Comparison of ENCODE assay signal across 8 cellular contexts in genomic region chr20:62303327-62304226, GRCh38. TPM values are rescaled to one million over a fixed set of nuclear protein-coding genes. Genes with fewer than 3 reads are reported as not detected.
DNase-seq lines count a peak whose midpoint lies in the region; ATAC-seq, FAIRE-seq and TF ChIP-seq lines count a peak whose summit lies in the region.

No MANE protein-coding gene starts in this region.

- BruUV-seq in A673 (replicated peaks; lab: Mats Ljungman, UMichigan) = no TSS peak
- BruUV-seq in GM12878 (replicated peaks; lab: Mats Ljungman, UMichigan) = no TSS peak

- H3K27me3 ChIP-seq in A673 (replicated peaks; ENCODE audit: insufficient read depth, low read depth, low read length, poor library complexity) = no peaks in the 10 kb centered on the region
- no peaks in the 10 kb centered on the region for H3K27me3 ChIP-seq in Loucy (ENCODE audit: insufficient read depth, low read length, poor library complexity, severe bottlenecking)
- H3K27me3 ChIP-seq in GM12878 (replicated peaks in 1 of 2; ENCODE audit: control insufficient read depth in 2 of 2, insufficient read depth in 2 of 2, low read length in 1 of 2) = no peaks in the 10 kb centered on the region
- no peaks in the 10 kb centered on the region for H3K27me3 ChIP-seq in stomach smooth muscle (ENCODE audit: control insufficient read depth in 1 of 2, insufficient read depth in 2 of 2, low read length in 2 of 2)

- POLR2A ChIA-PET in A673 (lab: Charles Lee; ENCODE audit: low non-redundant PET) = no interaction called here
- POLR2A ChIA-PET in GM12878 (lab: Charles Lee) = no interaction called here

- H3K4me1 ChIP-seq in A673 (ENCODE audit: insufficient read depth, low read length, poor library complexity, severe bottlenecking) (peaks cover 18% of the 10 kb centered on the region), Loucy (ENCODE audit: insufficient read depth, low read length, poor library complexity, severe bottlenecking) (peaks cover 19% of the 10 kb centered on the region), GM12878 (ENCODE audit: control insufficient read depth, insufficient read depth, low read length) (peaks cover 10% of the 10 kb centered on the region), stomach smooth muscle (ENCODE audit: control insufficient read depth, insufficient read depth, low read length) (peaks cover 51% of the 10 kb centered on the region)

- H3K9ac ChIP-seq in Loucy (ENCODE audit: low read depth, low read length, poor library complexity, severe bottlenecking) = peak overlapping the region; percentile 93
- H3K9ac ChIP-seq in GM12878 (ENCODE audit: control insufficient read depth, insufficient read depth, low read length) = peak overlapping the region; percentile 71
- peak overlapping the region; percentile 58 to 80 for H3K9ac ChIP-seq in stomach smooth muscle (ENCODE audit: low read length in 2 of 2)

- DNase-seq in A673 (ENCODE audit: low spot score) (no peak), GM12878 (ENCODE audit: low read depth, low spot score) (no peak), kidney glomerular epithelial cell (lab: John Stamatoyannopoulos, UW) (peak; percentile 26), NCI-H2029 treated with DMSO at 0.1 percent for 48 hours (lab: John Stamatoyannopoulos, UW) (no peak)

- no peak for TF ChIP-seq EP300 in GM12878 (IDR thresholded peaks at IDR 0.05; ENCODE audit: borderline replicate concordance in 1 of 2, control insufficient read depth in 1 of 2, low read depth in 2 of 2, low read length in 2 of 2)

- RAD21 ChIA-PET in GM12878 (lab: Charles Lee; ENCODE audit: unreplicated experiment) = no interaction called here

- H3K4me3 ChIP-seq in A673 (ENCODE audit: low read depth, low read length, poor library complexity, severe bottlenecking) (peak overlapping the region; percentile 97), Loucy (ENCODE audit: low read length, poor library complexity, severe bottlenecking) (peak overlapping the region; percentile 86), GM12878 (peak overlapping the region; percentile 74), stomach smooth muscle (ENCODE audit: low read length in 2 of 2) (peak overlapping the region; percentile 58 to 83)

- 0 out of 2 replicates have a peak, but pooled peaks cover 5% of the 10 kb centered on the region for H3F3A ChIP-seq in Loucy (ENCODE audit: low read depth)

- H3K9me3 ChIP-seq in A673 (ENCODE audit: low read depth, low read length, poor library complexity, severe bottlenecking) = no peaks in the 10 kb centered on the region
- no peaks in the 10 kb centered on the region for H3K9me3 ChIP-seq in Loucy (ENCODE audit: insufficient read depth, low read depth, low read length)
- H3K9me3 ChIP-seq in GM12878 (replicated peaks; ENCODE audit: control insufficient read depth, insufficient read depth, low read length) = no peaks in the 10 kb centered on the region
- H3K9me3 ChIP-seq in stomach smooth muscle (ENCODE audit: control insufficient read depth in 2 of 2, low read length in 2 of 2) = no peaks in the 10 kb centered on the region

- no peaks in the 10 kb centered on the region for H3K9me2 ChIP-seq in Loucy (replicated peaks; ENCODE audit: low read depth, low read length)

- CTCF ChIA-PET in A673 (lab: Charles Lee) (interaction anchor here (0.6 kb wide), 1 partner anchor 79 kb away, joined by 8 read pairs; no protein-coding TSS in a partner anchor), GM12878 (lab: Yijun Ruan, JAX) (interaction anchor here (0.7 to 3.7 kb wide), 2 partner anchors 13 to 81 kb away, joined by 3 to 38 read pairs; partner anchors contain the start of gene RPS21)

- H2AFZ ChIP-seq in Loucy (ENCODE audit: low read length) = no peak overlapping the region
- H2AFZ ChIP-seq in GM12878 (ENCODE audit: control insufficient read depth, low read depth, low read length) = no peak overlapping the region

- no peak for FAIRE-seq in GM12878 (lab: Jason Lieb, UNC)

- SMC1A ChIA-PET in GM12878 (lab: Charles Lee; ENCODE audit: uncharacterized antibody, unreplicated experiment) = no interaction called here

- H3K4me2 ChIP-seq in Loucy (ENCODE audit: low read depth, low read length, poor library complexity, severe bottlenecking) (peak overlapping the region; percentile 99), GM12878 (ENCODE audit: control insufficient read depth, insufficient read depth) (peak overlapping the region; percentile 91)

- 2% methylated on average over 67 of the region's 67 CpGs for WGBS in GM12878 (ENCODE audit: insufficient coverage, insufficient replicate concordance, low lambda C conversion rate, missing lambda C conversion rate)

- intact Hi-C loops in A673 (cut with micrococcal nuclease; ENCODE audit: unreplicated experiment) = no loop called here
- intact Hi-C loops in GM12878 (cut with micrococcal nuclease; ENCODE audit: unreplicated experiment) = loop anchor here (5.0 kb wide), 2 partner anchors 314 to 489 kb away; no protein-coding TSS in a partner anchor

- peaks cover 42% of the 10 kb centered on the region for H3K79me2 ChIP-seq in Loucy (ENCODE audit: insufficient read depth, low read length)
- peaks cover 34% of the 10 kb centered on the region for H3K79me2 ChIP-seq in GM12878 (ENCODE audit: control insufficient read depth, insufficient read depth, low read length)

- peak; percentile 4 for TF ChIP-seq POLR2A in GM12878 (IDR thresholded peaks at IDR 0.05; ENCODE audit: low read depth, low read length)

- no peak for TF ChIP-seq RAD21 in GM12878 (IDR thresholded peaks at IDR 0.05; ENCODE audit: insufficient read depth, low read depth, low read length)

- peak overlapping the region; percentile 96 for H3K27ac ChIP-seq in A673 (ENCODE audit: low read depth, low read length, poor library complexity, severe bottlenecking)
- peak overlapping the region; percentile 78 for H3K27ac ChIP-seq in GM12878 (ENCODE audit: control insufficient read depth, insufficient read depth)
- H3K27ac ChIP-seq in stomach smooth muscle (ENCODE audit: low read length) = peak overlapping the region; percentile 96

- in situ Hi-C loops in GM12878 (cut with MboI) = loop anchor here (10.0 kb wide), 1 partner anchor 311 kb away; no protein-coding TSS in a partner anchor

- H4K20me1 ChIP-seq in Loucy (ENCODE audit: insufficient read depth, low read length, poor library complexity, severe bottlenecking) (peaks cover 46% of the 10 kb centered on the region), GM12878 (ENCODE audit: control insufficient read depth, insufficient read depth) (peaks cover 13% of the 10 kb centered on the region)

- peaks cover 46% of the 10 kb centered on the region for H3K36me3 ChIP-seq in A673 (ENCODE audit: insufficient read depth, low read length, poor library complexity, severe bottlenecking)
- peaks cover 27% of the 10 kb centered on the region; the same call in 1 of the 2 replicates for H3K36me3 ChIP-seq in Loucy (ENCODE audit: insufficient read depth, low read length)
- H3K36me3 ChIP-seq in GM12878 (ENCODE audit: control insufficient read depth in 2 of 2, insufficient read depth in 2 of 2, low read length in 1 of 2) = peaks cover 15 to 26% of the 10 kb centered on the region in 2 experiments; a peak in 3 of 4 replicates
- H3K36me3 ChIP-seq in stomach smooth muscle (ENCODE audit: control insufficient read depth in 2 of 2, insufficient read depth in 2 of 2, low read length in 2 of 2) = peaks cover 27 to 29% of the 10 kb centered on the region in 2 donors

- ATAC-seq in GM18517 (IDR thresholded peaks at IDR 0.05; ENCODE audit: unreplicated experiment) = peak; percentile 9
- peak; percentile 2; the same call in 2 of the 3 replicates for ATAC-seq in GM12878
- no peak for ATAC-seq in HG02870 (IDR thresholded peaks at IDR 0.05; ENCODE audit: unreplicated experiment)

- TF ChIP-seq CTCF in A673 (conservative IDR thresholded peaks at IDR 0.05; ENCODE audit: low read depth, low read length) (no peak), Loucy (conservative IDR thresholded peaks at IDR 0.05; ENCODE audit: low read length) (no peak), GM12878 (IDR thresholded peaks at IDR 0.05 in 2 of 3, conservative IDR thresholded peaks at IDR 0.05 in 1 of 3; ENCODE audit: control insufficient read depth in 2 of 3, extremely low read depth in 1 of 3, insufficient read depth in 1 of 3, low read depth in 3 of 3, low read length in 3 of 3) (no peak)

TF ChIP-seq in GM12878, 131 proteins besides CTCF, POLR2A, EP300 and RAD21 (continues in another document):
- TF ChIP-seq RELB (IDR thresholded peaks at IDR 0.05; ENCODE audit: low read depth) (no peak), SP1 (IDR thresholded peaks at IDR 0.05; ENCODE audit: low read depth, low read length) (no peak)

RNA-seq across cellular contexts. Expression of gene ADRM1, which starts 0.8 kb away (rescaled TPM):
- total RNA-seq in A673 (2021) (218 and 252 TPM in 2 replicates), GM12878 (2014; rRNA removed) (148 and 160 TPM in 2 replicates), GM12878 (2014; rRNA removed; fragmentation: Illumina TruSeq; extraction: Trizol) (43.3 and 53.3 TPM in 2 replicates), GM12878 (2021) (117 and 125 TPM in 2 replicates)
- 20.8 and 22.6 TPM in 2 replicates for total RNA-seq in GM12878 (2013; cell fraction: nucleolus; rRNA removed)
- 17.4 TPM for polyA plus RNA-seq in GM12878 (2011; ENCODE audit: low read depth)
- polyA plus RNA-seq in GM12878 (2011; rRNA removed) (33.1 and 67.0 TPM in 2 replicates), GM12878 (2014; fragmentation: Illumina TruSeq; extraction: Trizol) (10.2 and 34.3 TPM in 2 replicates), GM12878 (2014; fragmentation: Nextera tagmentation; extraction: Ambion mirVana) (10 to 100 TPM in 1 of 2 experiments, 1 to 10 TPM in 1; 3.4 to 13.6 TPM), GM12878 (2014; rRNA removed) (150 and 181 TPM in 2 replicates), GM12878 (2016; fragmentation: Nextera tagmentation; extraction: Ambion mirVana) (100 to 1,000 TPM; 207 to 213 TPM)
- 84.8 and 158 TPM in 2 replicates for polyA plus RNA-seq in GM12878 (2011; cell fraction: cytosol; rRNA removed)
- 104 and 164 TPM in 2 replicates for polyA plus RNA-seq in GM12878 (2011; cell fraction: nucleus; rRNA removed)
- 51.6 and 61.0 TPM in 2 replicates for polyA plus RNA-seq in GM12878 (2012)
- 28.0 and 62.4 TPM in 2 replicates for polyA minus RNA-seq in GM12878 (2011; rRNA and poly(A)+ RNA removed)
- 30.9 and 42.4 TPM in 2 replicates for polyA minus RNA-seq in GM12878 (2011; cell fraction: cytosol; rRNA and poly(A)+ RNA removed)
- polyA minus RNA-seq in GM12878 (2011; cell fraction: nucleus; rRNA and poly(A)+ RNA removed) = 30.0 and 51.8 TPM in 2 replicates
